Comparison of ENCODE assay signal across 8 cellular contexts in the genomic region with DNA sequence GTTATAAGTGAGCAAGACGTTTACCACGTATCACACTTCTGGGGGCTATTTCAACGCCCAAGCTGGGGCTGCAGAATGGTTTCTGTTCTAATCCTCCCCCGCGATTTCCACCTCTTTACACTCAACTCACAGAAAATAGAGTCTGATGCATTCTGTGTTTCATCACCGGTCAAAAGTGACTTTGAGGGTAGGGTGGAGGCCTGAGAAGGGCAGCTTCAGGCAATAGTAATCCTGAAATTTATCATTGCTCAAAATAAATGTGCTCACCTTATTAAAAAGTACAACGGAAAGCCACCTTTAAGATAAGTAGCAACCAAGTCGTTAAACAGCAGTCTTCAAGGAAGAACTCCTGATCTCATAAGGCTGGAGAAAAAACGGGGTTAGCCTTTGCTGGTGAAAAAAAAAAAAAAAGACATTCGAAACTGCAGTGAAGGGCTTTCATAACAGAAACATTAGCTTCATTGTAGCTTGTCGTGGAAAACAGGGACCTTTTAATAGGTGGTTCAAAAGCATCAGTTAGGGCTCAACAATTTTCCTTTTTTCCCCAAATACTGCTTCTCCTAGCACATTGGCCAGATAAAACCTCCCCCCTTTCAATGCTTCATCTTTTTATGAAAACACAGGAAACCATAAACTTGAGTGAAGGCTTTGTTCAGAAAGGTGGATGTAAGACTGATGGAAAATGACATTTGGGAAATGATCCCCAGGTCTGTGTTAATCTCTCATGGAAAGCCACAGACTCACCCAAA.
DNase-seq lines count a peak whose midpoint lies in the region; ATAC-seq, FAIRE-seq and TF ChIP-seq lines count a peak whose summit lies in the region.

No MANE protein-coding gene starts in this region.

- TF ChIP-seq EP300 in HepG2 (IDR thresholded peaks at IDR 0.05; ENCODE audit: low read depth in 2 of 2, low read length in 2 of 2) (no peak), HepG2 (CRISPR knock-in tag; IDR thresholded peaks at IDR 0.05; ENCODE audit: borderline replicate concordance) (no peak)

- in situ Hi-C loops in HepG2 (cut with HindIII; ENCODE audit: extremely low pct_ligation_motif_present, low pct_unique_long_range_greater_than_20kb) = no loop called here

- H3K27me3 ChIP-seq in ascending aorta = no peaks in the 10 kb centered on the region
- no peaks in the 10 kb centered on the region; a peak in 1 of 5 replicates for H3K27me3 ChIP-seq in HepG2 (ENCODE audit: control insufficient read depth in 1 of 2, insufficient read depth in 2 of 2, low read length in 2 of 2)

- H3K36me3 ChIP-seq in ascending aorta (no peaks in the 10 kb centered on the region), HepG2 (replicated peaks in 1 of 2; ENCODE audit: control insufficient read depth in 1 of 2, insufficient read depth in 2 of 2, low read length in 2 of 2) (no peaks in the 10 kb centered on the region)

- H3K79me2 ChIP-seq in HepG2 (ENCODE audit: insufficient read depth, low read length) = peaks cover 43% of the 10 kb centered on the region

- H3K4me3 ChIP-seq in NB4 (ENCODE audit: low read depth, low read length) = peak overlapping the region; percentile 60
- H3K4me3 ChIP-seq in ascending aorta = peak overlapping the region; percentile 87 to 89
- H3K4me3 ChIP-seq in HepG2 (replicated peaks in 1 of 3; ENCODE audit: insufficient read depth in 1 of 3, low read depth in 2 of 3, low read length in 3 of 3) = peak overlapping the region; percentile 76 to 80 (median 79)

- peak overlapping the region; percentile 87 for H3K4me2 ChIP-seq in HepG2 (ENCODE audit: low read depth, low read length)

- H3K9ac ChIP-seq in HepG2 (ENCODE audit: insufficient read depth, low read depth, low read length) = peak overlapping the region; percentile 96

- intact Hi-C loops in ascending aorta (cut with DNase I) (loop anchor here (5.0 kb wide), 3 partner anchors 36 to 99 kb away; partner anchors contain the start of gene ZNF410), HepG2 (cut with micrococcal nuclease; ENCODE audit: unreplicated experiment) (loop anchor here (2.0 kb wide), 2 partner anchors 29 to 37 kb away; no protein-coding TSS in a partner anchor)

- ATAC-seq in HepG2 = no peak
- no peak for ATAC-seq in GM21619 (IDR thresholded peaks at IDR 0.05; ENCODE audit: unreplicated experiment)

- peaks cover 37 to 54% of the 10 kb centered on the region in 2 donors for H3K4me1 ChIP-seq in ascending aorta
- peaks cover 79% of the 10 kb centered on the region for H3K4me1 ChIP-seq in HepG2 (ENCODE audit: insufficient read depth, low read length)

- CTCF ChIA-PET in HepG2 (lab: Yijun Ruan, JAX; ENCODE audit: low intra/inter-chr PET ratio, low total read pairs) = no interaction called here

- TSS peak; percentile 68 for BruUV-seq in HepG2 (replicated peaks; lab: Mats Ljungman, UMichigan)

- FAIRE-seq in HepG2 (lab: Jason Lieb, UNC) = peak; percentile 39

- peak; percentile 80 for DNase-seq in NB4 (ENCODE audit: low read depth)
- DNase-seq in ascending aorta (ENCODE audit: low spot score in 2 of 2) = no peak
- no peak for DNase-seq in HepG2 (ENCODE audit: low spot score)
- peak; percentile 31 to 75 for DNase-seq in stimulated activated CD8-positive, alpha-beta memory T cell treated with anti-CD3 and anti-CD28 coated beads, Interleukin-7, amount 100 ng/mL, for 48 hours (ENCODE audit: extremely low read depth in 1 of 2, low read depth in 1 of 2)
- DNase-seq in OCI-M2 (lab: John Stamatoyannopoulos, UW; ENCODE audit: unreplicated experiment) = no peak
- no peak for DNase-seq in NCI-H524 treated with DMSO at 0.1 percent for 48 hours (lab: John Stamatoyannopoulos, UW)

- H2AFZ ChIP-seq in HepG2 (ENCODE audit: low read length) = peak overlapping the region; percentile 18

- TF ChIP-seq POLR2A in GM19099 (IDR thresholded peaks at IDR 0.05; ENCODE audit: extremely low read depth, insufficient read length, low read depth) (peak; percentile 19), NB4 (IDR thresholded peaks at IDR 0.05; ENCODE audit: extremely low read depth, insufficient read length) (no peak), HepG2 (IDR thresholded peaks at IDR 0.05; ENCODE audit: insufficient read depth in 1 of 2, low read depth in 2 of 2, low read length in 2 of 2) (no peak)

- TF ChIP-seq RAD21 in HepG2 (CRISPR knock-in tag; IDR thresholded peaks at IDR 0.05) = no peak

- POLR2A ChIA-PET in HepG2 (lab: Yijun Ruan, JAX) = interaction anchor here (0.7 to 6.1 kb wide), 7 partner anchors 8 to 56 kb away, joined by 3 to 115 read pairs (median 30); a partner anchor contains a TSS

- H3K27ac ChIP-seq in ascending aorta (peak overlapping the region; percentile 98), HepG2 (ENCODE audit: extremely low read length, insufficient read depth, low read length) (peak overlapping the region; percentile 86)

- H3K9me3 ChIP-seq in ascending aorta (no peaks in the 10 kb centered on the region), HepG2 (ENCODE audit: low read length) (no peaks in the 10 kb centered on the region)

- no peaks in the 10 kb centered on the region for H4K20me1 ChIP-seq in HepG2 (ENCODE audit: insufficient read depth, low read length)

- 1% methylated on average over 11 of the region's 11 CpGs for WGBS in HepG2 (ENCODE audit: low lambda C conversion rate)

- TF ChIP-seq CTCF in NB4 (IDR thresholded peaks at IDR 0.05; ENCODE audit: low read depth, low read length) (no peak), ascending aorta (IDR thresholded peaks at IDR 0.05) (no peak), HepG2 (CRISPR knock-in tag; IDR thresholded peaks at IDR 0.05) (no peak)

TF ChIP-seq in HepG2, 621 proteins besides CTCF, POLR2A, EP300 and RAD21 (continues in another document):
- TF ChIP-seq ZSCAN25 (CRISPR knock-in tag; IDR thresholded peaks at IDR 0.05) = no peak
- peak; percentile 55; the same call in 1 of the 2 replicates for TF ChIP-seq FOXC1 (CRISPR knock-in tag; IDR thresholded peaks at IDR 0.05; ENCODE audit: borderline replicate concordance)
- TF ChIP-seq CEBPG (CRISPR knock-in tag; IDR thresholded peaks at IDR 0.05) = 0 out of 2 replicates have a peak, but pooled peaks have one; percentile 6
- TF ChIP-seq ZNF30 (CRISPR knock-in tag; IDR thresholded peaks at IDR 0.05) = no peak
- TF ChIP-seq MBD4 (IDR thresholded peaks at IDR 0.05; ENCODE audit: borderline replicate concordance, low read length) = 0 out of 2 replicates have a peak, but pooled peaks have one; percentile 33
- no peak for TF ChIP-seq CBX1 (IDR thresholded peaks at IDR 0.05; ENCODE audit: low read depth)
- no peak for TF ChIP-seq ZNF296 (CRISPR knock-in tag; conservative IDR thresholded peaks at IDR 0.05)
- peak; percentile 33; the same call in 1 of the 2 replicates for TF ChIP-seq ZBTB20 (CRISPR knock-in tag; IDR thresholded peaks at IDR 0.05; ENCODE audit: borderline replicate concordance, low read depth)
- TF ChIP-seq, protein P1, sequence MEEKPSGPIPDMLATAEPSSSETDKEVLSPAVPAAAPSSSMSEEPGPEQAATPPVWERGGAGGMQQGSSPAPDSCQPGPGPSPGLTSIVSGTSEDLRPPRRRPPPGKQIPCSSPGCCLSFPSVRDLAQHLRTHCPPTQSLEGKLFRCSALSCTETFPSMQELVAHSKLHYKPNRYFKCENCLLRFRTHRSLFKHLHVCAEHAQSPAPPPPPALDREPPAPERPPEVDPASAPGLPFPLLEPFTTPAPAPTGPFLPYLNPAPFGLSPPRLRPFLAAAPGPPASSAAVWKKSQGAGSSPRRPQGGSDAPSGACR (CRISPR knock-in tag; IDR thresholded peaks at IDR 0.05) = peak; percentile 12; the same call in 1 of the 2 replicates
- TF ChIP-seq WIZ (CRISPR knock-in tag; IDR thresholded peaks at IDR 0.05) = no peak
- TF ChIP-seq ZBTB26 (CRISPR knock-in tag; IDR thresholded peaks at IDR 0.05; ENCODE audit: borderline replicate concordance) = no peak
- TF ChIP-seq, protein P2, sequence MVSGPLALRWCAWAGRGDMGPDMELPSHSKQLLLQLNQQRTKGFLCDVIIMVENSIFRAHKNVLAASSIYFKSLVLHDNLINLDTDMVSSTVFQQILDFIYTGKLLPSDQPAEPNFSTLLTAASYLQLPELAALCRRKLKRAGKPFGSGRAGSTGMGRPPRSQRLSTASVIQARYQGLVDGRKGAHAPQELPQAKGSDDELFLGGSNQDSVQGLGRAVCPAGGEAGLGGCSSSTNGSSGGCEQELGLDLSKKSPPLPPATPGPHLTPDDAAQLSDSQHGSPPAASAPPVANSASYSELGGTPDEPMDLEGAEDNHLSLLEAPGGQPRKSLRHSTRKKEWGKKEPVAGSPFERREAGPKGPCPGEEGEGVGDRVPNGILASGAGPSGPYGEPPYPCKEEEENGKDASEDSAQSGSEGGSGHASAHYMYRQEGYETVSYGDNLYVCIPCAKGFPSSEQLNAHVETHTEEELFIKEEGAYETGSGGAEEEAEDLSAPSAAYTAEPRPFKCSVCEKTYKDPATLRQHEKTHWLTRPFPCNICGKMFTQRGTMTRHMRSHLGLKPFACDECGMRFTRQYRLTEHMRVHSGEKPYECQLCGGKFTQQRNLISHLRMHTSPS (CRISPR knock-in tag; IDR thresholded peaks at IDR 0.05; ENCODE audit: low read depth) = no peak
- TF ChIP-seq CHD2 (IDR thresholded peaks at IDR 0.05; ENCODE audit: low read depth, low read length) = no peak
- no peak for TF ChIP-seq TOE1 (CRISPR knock-in tag; IDR thresholded peaks at IDR 0.05)
- no peak for TF ChIP-seq BCL6 (CRISPR knock-in tag; IDR thresholded peaks at IDR 0.05)
- 0 out of 2 replicates have a peak, but pooled peaks have one; percentile 0 for TF ChIP-seq SAP130 (CRISPR knock-in tag; IDR thresholded peaks at IDR 0.05; ENCODE audit: low read depth)
- no peak for TF ChIP-seq ELF1 (CRISPR knock-in tag; IDR thresholded peaks at IDR 0.05)
- TF ChIP-seq NCOR1 (IDR thresholded peaks at IDR 0.05; ENCODE audit: borderline replicate concordance, low read length) = no peak
- TF ChIP-seq ZNF883 (CRISPR knock-in tag; IDR thresholded peaks at IDR 0.05; ENCODE audit: not compliant biosample characterization) = no peak

Comparison
In these comparisons a context has a peak if more than half of its experiments do, and no peak if none do; other contexts are left out.
1. DNase-seq: peak in NB4 (single experiment) and stimulated activated CD8-positive, alpha-beta memory T cell treated with anti-CD3 and anti-CD28 coated beads, Interleukin-7, amount 100 ng/mL, for 48 hours (2 of 2); none in ascending aorta (0 of 2), HepG2 (single experiment), OCI-M2 (single experiment) and NCI-H524 treated with DMSO at 0.1 percent for 48 hours (single experiment).
2. Peak in every context shown above with its lines, with median percentiles within 50 percentile points of each other: H3K4me3 ChIP-seq.